ENCODE assay signal across 8 cellular contexts in the genomic region with DNA sequence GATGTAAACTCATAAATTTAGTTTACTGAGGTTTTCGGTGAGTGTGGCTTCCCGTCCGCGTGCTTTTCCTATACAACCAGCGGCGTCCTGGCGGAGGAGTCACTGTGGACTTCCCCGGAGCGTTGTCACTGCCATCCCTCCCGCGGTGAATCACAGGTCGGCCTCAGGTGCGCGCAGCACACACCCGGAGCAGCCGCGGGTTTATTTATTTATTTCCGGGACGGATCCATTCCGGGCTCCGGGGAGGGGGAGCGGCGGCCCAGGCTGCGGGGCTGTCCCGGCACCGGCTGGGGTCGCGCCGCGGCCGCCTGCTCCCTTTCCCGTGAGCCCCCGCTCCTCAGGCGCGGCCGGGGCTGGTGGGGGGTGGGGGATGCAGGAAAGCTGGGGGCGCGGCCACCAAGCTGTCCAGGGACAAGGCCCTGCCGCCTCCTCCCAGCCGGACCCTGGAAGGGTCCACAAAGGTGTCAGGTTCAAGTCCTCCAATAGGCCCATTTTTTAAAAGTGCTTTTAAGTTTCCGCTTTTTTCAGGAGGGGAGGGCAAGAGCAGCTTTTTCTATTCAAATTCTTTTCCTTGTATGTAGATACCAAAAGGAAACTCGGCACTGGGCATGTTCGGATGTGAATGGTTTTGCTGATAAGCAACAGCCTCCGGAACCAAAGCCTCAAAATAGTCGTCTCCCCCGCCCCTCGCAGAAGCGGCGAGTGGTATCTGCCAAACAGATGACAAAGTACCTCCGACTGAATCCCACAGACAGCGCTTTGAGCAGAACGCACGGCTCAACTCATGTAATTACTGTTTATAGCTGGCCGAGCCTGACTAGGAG.
DNase-seq lines count a peak whose midpoint lies in the region; ATAC-seq and TF ChIP-seq lines count a peak whose summit lies in the region.

No MANE protein-coding gene starts in this region.

- H3K36me3 ChIP-seq in iPS-15b (ENCODE audit: control insufficient read depth, insufficient read depth, low read length) (no peaks in the 10 kb centered on the region), gastrocnemius medialis (no peaks in the 10 kb centered on the region)

- peak; percentile 93 for DNase-seq in Daoy (ENCODE audit: low read depth)
- DNase-seq in NCI-H2081 treated with DMSO at 0.1 percent for 48 hours (lab: John Stamatoyannopoulos, UW), result peak; percentile 14
- DNase-seq in MCF 10A (ENCODE audit: unreplicated experiment), result peak; percentile 93
- DNase-seq in gastrocnemius medialis, result peak; percentile 75 to 87

- peak overlapping the region; percentile 96 for H3K4me3 Mint-ChIP-seq in MCF 10A (ENCODE audit: unreplicated experiment)

- peak; percentile 29 for TF ChIP-seq CTCF in VCaP (conservative IDR thresholded peaks at IDR 0.05)
- TF ChIP-seq CTCF in MCF 10A (IDR thresholded peaks at IDR 0.05; ENCODE audit: unreplicated experiment), result no peak
- TF ChIP-seq CTCF in gastrocnemius medialis (IDR thresholded peaks at IDR 0.05 in 4 of 5, conservative IDR thresholded peaks at IDR 0.05 in 1 of 5), result no peak

- H3K36me3 Mint-ChIP-seq in MCF 10A (ENCODE audit: insufficient read depth, unreplicated experiment), result no peaks in the 10 kb centered on the region

- POLR2A ChIA-PET in MCF 10A (lab: Yijun Ruan, JAX), result interaction anchor here (0.7 to 7.9 kb wide), 43 partner anchors 8 to 201 kb away, joined by 3 to 191 read pairs (median 5); no protein-coding TSS in a partner anchor

- CTCF ChIA-PET in MCF 10A (lab: Yijun Ruan, JAX), result interaction anchor here (0.6 to 1.4 kb wide), 6 partner anchors 10 to 33 kb away, joined by 3 to 4 read pairs (median 3); no protein-coding TSS in a partner anchor

- TF ChIP-seq POLR2A in gastrocnemius medialis (IDR thresholded peaks at IDR 0.05), result peak; percentile 61 to 87

- H3K27ac Mint-ChIP-seq in MCF 10A (ENCODE audit: low read depth, unreplicated experiment), result peak overlapping the region; percentile 97

- H3K4me1 ChIP-seq in iPS-15b (ENCODE audit: control insufficient read depth, insufficient read depth, low read length) (peaks cover 6% of the 10 kb centered on the region), gastrocnemius medialis (peaks cover 12 to 46% of the 10 kb centered on the region in 2 donors)

- BruUV-seq in MCF 10A (replicated peaks; lab: Mats Ljungman, UMichigan), result no TSS peak

- H3K27ac ChIP-seq in VCaP (peak overlapping the region; percentile 94), gastrocnemius medialis (peak overlapping the region; percentile 85 to 95 (median 91))

- peak; percentile 71 for ATAC-seq in HG02763 (IDR thresholded peaks at IDR 0.05; ENCODE audit: unreplicated experiment)
- peak; percentile 83 to 87 for ATAC-seq in gastrocnemius medialis
- ATAC-seq in HG02938 (IDR thresholded peaks at IDR 0.05; ENCODE audit: unreplicated experiment), result no peak

- H3K9me3 Mint-ChIP-seq in MCF 10A (ENCODE audit: unreplicated experiment), result no peaks in the 10 kb centered on the region

- H3K4me3 ChIP-seq in iPS-15b (ENCODE audit: low read depth, low read length) (peak overlapping the region; percentile 87), gastrocnemius medialis (peak overlapping the region; percentile 58 to 82 (median 74))

- H3K27me3 ChIP-seq in iPS-15b (ENCODE audit: control insufficient read depth, insufficient read depth, low read length) (peaks cover 19% of the 10 kb centered on the region), gastrocnemius medialis (no peaks in the 10 kb centered on the region)

- no peaks in the 10 kb centered on the region for H3K9me3 ChIP-seq in iPS-15b (ENCODE audit: control insufficient read depth, insufficient read depth, low read length)
- H3K9me3 ChIP-seq in gastrocnemius medialis, result no peaks in the 10 kb centered on the region

- H3K4me1 Mint-ChIP-seq in MCF 10A (ENCODE audit: insufficient read depth, unreplicated experiment), result peaks cover 36% of the 10 kb centered on the region

- H3K9ac ChIP-seq in iPS-15b (ENCODE audit: low read depth, low read length), result peak overlapping the region; percentile 70

- intact Hi-C loops in MCF 10A (cut with micrococcal nuclease) (loop anchor here (1.0 to 5.0 kb wide), 2 partner anchors 177 to 190 kb away; no protein-coding TSS in a partner anchor), gastrocnemius medialis (cut with DNase I; ENCODE audit: low total_unique reads) (loop anchor here (2.0 to 5.0 kb wide), 3 partner anchors 48 to 153 kb away; no protein-coding TSS in a partner anchor)

- in situ Hi-C loops in gastrocnemius medialis (cut with MboI; ENCODE audit: low sequenced_read_pairs in 4 of 4), result no loop called here

- no peaks in the 10 kb centered on the region for H3K27me3 Mint-ChIP-seq in MCF 10A (ENCODE audit: insufficient read depth, unreplicated experiment)

Comparison
In these comparisons a context has a peak if more than half of its experiments do, and no peak if none do; other contexts are left out.
1. DNase-seq: peak in every context shown above with its lines; median percentile 93 in Daoy; 93 in MCF 10A; 81 in gastrocnemius medialis; 14 in NCI-H2081 treated with DMSO at 0.1 percent for 48 hours.